In the genomic region with DNA sequence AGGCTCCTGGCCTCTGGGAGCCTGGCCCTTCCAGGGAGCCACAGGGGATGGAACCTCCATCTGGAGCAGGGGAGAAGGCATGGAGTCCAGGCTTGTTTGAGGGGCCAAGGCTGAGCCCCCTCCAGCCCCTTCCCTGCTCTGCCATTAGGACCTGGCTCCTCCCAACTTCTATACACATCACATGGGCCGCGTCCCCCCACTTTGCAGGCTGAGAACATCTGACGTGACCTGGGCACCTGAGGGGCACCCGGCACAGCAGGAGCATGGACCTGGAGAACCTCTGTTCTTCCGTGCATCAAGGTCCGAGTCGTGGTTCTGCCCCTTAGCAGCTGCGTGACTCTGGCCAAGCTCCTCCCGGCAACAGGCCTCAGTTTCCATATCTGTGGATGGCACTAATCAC, we compare ENCODE assay signal across 1 cellular context.
TF ChIP-seq lines count a peak whose summit lies in the region.

No MANE protein-coding gene starts in this region.

TF ChIP-seq in HepG2, 621 proteins besides CTCF, POLR2A, EP300 and RAD21:
- TF ChIP-seq E2F5 (CRISPR knock-in tag; conservative IDR thresholded peaks at IDR 0.05) = no peak
- TF ChIP-seq ZKSCAN1 (IDR thresholded peaks at IDR 0.05; ENCODE audit: low read length) = no peak
- no peak for TF ChIP-seq HNRNPH1 (optimal IDR thresholded peaks at IDR 0.05; ENCODE audit: low read depth, low read length)
- TF ChIP-seq ZNF691 (CRISPR knock-in tag; IDR thresholded peaks at IDR 0.05; ENCODE audit: borderline replicate concordance, low read depth) = no peak
- TF ChIP-seq, protein P1, sequence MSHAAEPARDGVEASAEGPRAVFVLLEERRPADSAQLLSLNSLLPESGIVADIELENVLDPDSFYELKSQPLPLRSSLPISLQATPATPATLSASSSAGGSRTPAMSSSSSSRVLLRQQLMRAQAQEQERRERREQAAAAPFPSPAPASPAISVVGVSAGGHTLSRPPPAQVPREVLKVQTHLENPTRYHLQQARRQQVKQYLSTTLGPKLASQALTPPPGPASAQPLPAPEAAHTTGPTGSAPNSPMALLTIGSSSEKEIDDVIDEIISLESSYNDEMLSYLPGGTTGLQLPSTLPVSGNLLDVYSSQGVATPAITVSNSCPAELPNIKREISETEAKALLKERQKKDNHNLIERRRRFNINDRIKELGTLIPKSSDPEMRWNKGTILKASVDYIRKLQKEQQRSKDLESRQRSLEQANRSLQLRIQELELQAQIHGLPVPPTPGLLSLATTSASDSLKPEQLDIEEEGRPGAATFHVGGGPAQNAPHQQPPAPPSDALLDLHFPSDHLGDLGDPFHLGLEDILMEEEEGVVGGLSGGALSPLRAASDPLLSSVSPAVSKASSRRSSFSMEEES (CRISPR knock-in tag; IDR thresholded peaks at IDR 0.05) = no peak
- no peak for TF ChIP-seq HIVEP1 (CRISPR knock-in tag; IDR thresholded peaks at IDR 0.05)
- TF ChIP-seq KLF15 (CRISPR knock-in tag; IDR thresholded peaks at IDR 0.05; ENCODE audit: borderline replicate concordance) = no peak
- no peak for TF ChIP-seq TBP (CRISPR knock-in tag; IDR thresholded peaks at IDR 0.05)
- TF ChIP-seq ZNF354B (CRISPR knock-in tag; IDR thresholded peaks at IDR 0.05) = no peak
- TF ChIP-seq ZNF333 (CRISPR knock-in tag; IDR thresholded peaks at IDR 0.05; ENCODE audit: borderline replicate concordance) = no peak
- TF ChIP-seq CENPX (CRISPR knock-in tag; IDR thresholded peaks at IDR 0.05) = no peak
- TF ChIP-seq SMARCE1 (IDR thresholded peaks at IDR 0.05; ENCODE audit: borderline replicate concordance) = no peak
- TF ChIP-seq SRSF4 (IDR thresholded peaks at IDR 0.05; ENCODE audit: low read depth, low read length, poor library complexity, severe bottlenecking) = no peak
- no peak for TF ChIP-seq SYNCRIP (IDR thresholded peaks at IDR 0.05; ENCODE audit: insufficient read depth, low read depth, low read length)
- TF ChIP-seq ZNF20 (CRISPR knock-in tag; IDR thresholded peaks at IDR 0.05) = no peak
- TF ChIP-seq ATF7 (IDR thresholded peaks at IDR 0.05) = no peak
- TF ChIP-seq ATF7 (CRISPR knock-in tag; IDR thresholded peaks at IDR 0.05) = no peak
